In genomic region chr20:53818457-53819177, GRCh38 we compare ENCODE assay signal across 21 cellular contexts.
A peak's percentile ranks its signal among the peaks of the same experiment; 100 is the strongest.
DNase-seq lines count a peak whose midpoint lies in the region; ATAC-seq, FAIRE-seq and TF ChIP-seq lines count a peak whose summit lies in the region.
"Had no signal": no experiment of that assay in that cellular context is flagged by ENCODE, and none has a peak within 500 bp of the region (broad histone marks: within the 10 kb centered on the region; RNA-seq: fewer than 3 reads in every experiment).

No MANE protein-coding gene starts in this region.

- peak overlapping the region; percentile 87 for H3K27ac Mint-ChIP-seq in GM23338
- H3K27ac Mint-ChIP-seq in T-helper 17 cell: peak overlapping the region; percentile 19
- peak overlapping the region; percentile 67 for H3K27ac Mint-ChIP-seq in endodermal cell
- H3K27ac Mint-ChIP-seq: IgD-negative memory B cell had no signal

- H3K9me2 ChIP-seq in GM23338 (ENCODE audit: insufficient read depth): no peaks in the 10 kb centered on the region

- H3K36me3 Mint-ChIP-seq in GM23338 (ENCODE audit: low read depth) (no peaks in the 10 kb centered on the region; the same call in 2 of the 3 replicates), T-helper 17 cell (ENCODE audit: low read depth) (peaks cover 2% of the 10 kb centered on the region), endodermal cell (ENCODE audit: low read depth) (no peaks in the 10 kb centered on the region)
- H3K36me3 Mint-ChIP-seq: IgD-negative memory B cell had no signal

- H2AFZ ChIP-seq in GM23338: no peak overlapping the region

- H3K9me3 ChIP-seq in T-helper 17 cell (ENCODE audit: control insufficient read depth, low read length, poor library complexity, severe bottlenecking): no peaks in the 10 kb centered on the region
- peaks cover 10% of the 10 kb centered on the region for H3K9me3 ChIP-seq in endodermal cell (ENCODE audit: control insufficient read depth, low read length)

- H3K27ac ChIP-seq in GM23338 (ENCODE audit: low read depth) (peak overlapping the region; percentile 58), endodermal cell (ENCODE audit: low read depth, low read length) (no peak overlapping the region)
- H3K27ac ChIP-seq: RWPE1 had no signal

- H3K36me3 ChIP-seq in GM23338 (ENCODE audit: insufficient read depth) (no peaks in the 10 kb centered on the region), endodermal cell (ENCODE audit: control insufficient read depth, insufficient read depth, low read length) (no peaks in the 10 kb centered on the region)

- H3K9ac ChIP-seq in endodermal cell (ENCODE audit: extremely low read depth, low read length, poor library complexity, severe bottlenecking): no peak overlapping the region

- H3F3A ChIP-seq in GM23338 (replicated peaks; ENCODE audit: low read depth): 0 out of 2 replicates have a peak, but pooled peaks cover 3% of the 10 kb centered on the region

- H4K20me1 ChIP-seq in GM23338 (replicated peaks; ENCODE audit: insufficient read depth): no peaks in the 10 kb centered on the region

- H3K4me3 ChIP-seq in GM23338: no peak overlapping the region
- no peak overlapping the region for H3K4me3 ChIP-seq in endodermal cell (ENCODE audit: low read length)

- H3K4me2 ChIP-seq in GM23338: peak overlapping the region; percentile 34; the same call in 1 of the 2 replicates

- FAIRE-seq in G401.6 (lab: Jason Lieb, UNC): peak; percentile 40

- peaks cover 3% of the 10 kb centered on the region for H3K27me3 Mint-ChIP-seq in GM23338 (ENCODE audit: insufficient read depth, low read depth, poor library complexity)
- no peaks in the 10 kb centered on the region for H3K27me3 Mint-ChIP-seq in T-helper 17 cell
- no peaks in the 10 kb centered on the region for H3K27me3 Mint-ChIP-seq in endodermal cell (ENCODE audit: insufficient read depth)
- H3K27me3 Mint-ChIP-seq: CD4-positive, alpha-beta memory T cell; IgD-negative memory B cell had no signal

- no peaks in the 10 kb centered on the region for H3K27me3 ChIP-seq in GM23338 (ENCODE audit: insufficient read depth)
- no peaks in the 10 kb centered on the region for H3K27me3 ChIP-seq in endodermal cell (ENCODE audit: control insufficient read depth, insufficient read depth, low read length, poor library complexity, severe bottlenecking)

- H3K4me1 Mint-ChIP-seq in GM23338 (peaks cover 15% of the 10 kb centered on the region), T-helper 17 cell (peaks cover 14% of the 10 kb centered on the region), endodermal cell (peaks cover 16% of the 10 kb centered on the region)

- ATAC-seq in GM23338 (no peak), T-helper 17 cell (no peak), GM19328 (IDR thresholded peaks at IDR 0.05; ENCODE audit: unreplicated experiment) (no peak), HG02588 (IDR thresholded peaks at IDR 0.05; ENCODE audit: unreplicated experiment) (no peak)

- no peak overlapping the region for H3K4me3 Mint-ChIP-seq in GM23338
- H3K4me3 Mint-ChIP-seq in T-helper 17 cell: no peak overlapping the region
- H3K4me3 Mint-ChIP-seq in endodermal cell: no peak overlapping the region
- H3K4me3 Mint-ChIP-seq: CD4-positive, alpha-beta memory T cell; IgD-negative memory B cell had no signal

- TF ChIP-seq CTCF in GM23338 (conservative IDR thresholded peaks at IDR 0.05; ENCODE audit: low read depth in 2 of 2): no peak
- TF ChIP-seq CTCF in endodermal cell (conservative IDR thresholded peaks at IDR 0.05): no peak

- no peaks in the 10 kb centered on the region for H3K79me2 ChIP-seq in GM23338 (replicated peaks; ENCODE audit: insufficient read depth)

- H3K9me3 Mint-ChIP-seq in GM23338 (peaks cover 4% of the 10 kb centered on the region; the same call in 1 of the 3 replicates), endodermal cell (peaks cover 2% of the 10 kb centered on the region)

- DNase-seq in GM23338 (ENCODE audit: low spot score) (no peak), T-helper 17 cell (no peak), endodermal cell (no peak), activated gamma-delta T cell treated with Interleukin-2 at 50 U/mL for 16 hours (no peak)
- DNase-seq: C1 segment of cervical spinal cord; CD4-positive, alpha-beta memory T cell; COR-L47; DMS53; NCI-H1048; NCI-H1417 treated with DMSO at 0.1 percent for 48 hours; NCI-H1694 treated with DMSO at 0.1 percent for 48 hours; NCI-H2081; NCI-H2227 treated with DMSO at 0.1 percent for 48 hours; NCI-H526 treated with DMSO at 0.1 percent for 48 hours; SHP77; SW 1271 had no signal

- peaks cover 13% of the 10 kb centered on the region; the same call in 1 of the 2 replicates for H3K4me1 ChIP-seq in GM23338 (ENCODE audit: insufficient read depth)
- H3K4me1 ChIP-seq in endodermal cell (ENCODE audit: control insufficient read depth, insufficient read depth, low read length): no peaks in the 10 kb centered on the region

TF ChIP-seq in GM23338, 12 proteins besides CTCF, POLR2A, EP300 and RAD21 (continues in another document):
- TF ChIP-seq NANOG (IDR thresholded peaks at IDR 0.05; ENCODE audit: borderline replicate concordance) (no peak), POLR2AphosphoS5 (IDR thresholded peaks at IDR 0.05; ENCODE audit: low read depth) (no peak), ETS1 (IDR thresholded peaks at IDR 0.05) (no peak), JUNB (IDR thresholded peaks at IDR 0.05; ENCODE audit: unreplicated experiment) (no peak), EZH2phosphoT487 (IDR thresholded peaks at IDR 0.05; ENCODE audit: unreplicated experiment) (no peak), ZNF462 (CRISPR knock-in tag; IDR thresholded peaks at IDR 0.05) (no peak), STAT1 (IDR thresholded peaks at IDR 0.05; ENCODE audit: unreplicated experiment) (no peak)

Comparison
In these comparisons a context has a peak if more than half of its experiments do, and no peak if none do; other contexts are left out.
1. H3K27ac Mint-ChIP-seq: peak in every context shown above with its lines; median percentile 87 in GM23338; 67 in endodermal cell; 19 in T-helper 17 cell.